ENCODE assay signal across 8 cellular contexts in the genomic region with DNA sequence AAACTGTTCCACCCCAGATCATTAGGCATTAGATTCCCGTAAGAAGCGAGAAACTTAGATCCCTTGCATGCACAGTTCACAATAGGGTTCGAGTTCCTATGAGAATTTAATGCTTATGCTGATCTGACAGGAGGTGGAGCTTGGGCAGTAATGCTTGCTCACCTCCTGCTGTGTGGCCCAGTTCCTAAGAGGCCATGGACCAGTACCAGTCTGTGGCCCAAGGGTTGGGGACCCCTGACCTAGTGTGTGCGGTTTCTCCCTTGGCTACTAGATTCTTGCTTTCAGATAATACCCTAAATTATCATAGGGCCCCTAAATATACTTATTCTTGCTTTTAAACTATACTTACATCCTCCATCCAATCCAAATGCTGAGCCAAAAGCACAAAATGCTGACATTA. TPM values are rescaled to one million over a fixed set of nuclear protein-coding genes. Genes with fewer than 3 reads are reported as not detected.
DNase-seq lines count a peak whose midpoint lies in the region; ATAC-seq and TF ChIP-seq lines count a peak whose summit lies in the region.

No MANE protein-coding gene starts in this region.

- intact Hi-C loops in HCT116 (cut with micrococcal nuclease) = no loop called here

- POLR2A ChIA-PET in HCT116 (lab: Charles Lee) = interaction anchor here (1.8 kb wide), 1 partner anchor 9 kb away, joined by 11 read pairs; no protein-coding TSS in a partner anchor

- H3K4me1 ChIP-seq in HCT116 (ENCODE audit: control insufficient read depth in 1 of 2, insufficient read depth in 2 of 2, low read length in 2 of 2) = peaks cover 27 to 62% of the 10 kb centered on the region in 2 experiments

- H3K9me3 Mint-ChIP-seq in glutamatergic neuron (ENCODE audit: unreplicated experiment) = peaks cover 16% of the 10 kb centered on the region

- H3K36me3 Mint-ChIP-seq in T-helper 17 cell (ENCODE audit: low read depth) (peaks cover 7% of the 10 kb centered on the region), glutamatergic neuron (ENCODE audit: unreplicated experiment) (no peaks in the 10 kb centered on the region)

- H3K36me3 ChIP-seq in HCT116 (ENCODE audit: control insufficient read depth in 1 of 2, insufficient read depth in 2 of 2, low read length in 2 of 2) = no peaks in the 10 kb centered on the region

- TF ChIP-seq RAD21 in HCT116 (IDR thresholded peaks at IDR 0.05; ENCODE audit: low read depth) = no peak

- no peak overlapping the region for H2AFZ ChIP-seq in HCT116 (ENCODE audit: low read depth, low read length, poor library complexity, severe bottlenecking)

- no peaks in the 10 kb centered on the region for H4K20me1 ChIP-seq in HCT116 (ENCODE audit: insufficient read depth)

- no peaks in the 10 kb centered on the region for H3K27me3 Mint-ChIP-seq in T-helper 17 cell
- H3K27me3 Mint-ChIP-seq in glutamatergic neuron (ENCODE audit: unreplicated experiment) = peaks cover 8% of the 10 kb centered on the region

- ATAC-seq in HCT116 = no peak
- no peak for ATAC-seq in T-helper 17 cell
- ATAC-seq in HG03521 (IDR thresholded peaks at IDR 0.05; ENCODE audit: unreplicated experiment) = no peak
- ATAC-seq in GM21390 (IDR thresholded peaks at IDR 0.05; ENCODE audit: unreplicated experiment) = no peak

- H3K4me3 ChIP-seq in HCT116 (replicated peaks in 1 of 2; ENCODE audit: low read depth in 1 of 2, low read length in 2 of 2) (peak overlapping the region in 1 of 2 experiments; percentile 65; a peak in 1 of 4 replicates), skin epidermis (no peak overlapping the region)

- CTCF ChIA-PET in HCT116 (lab: Charles Lee) = no interaction called here

- H3K9me3 ChIP-seq in HCT116 (ENCODE audit: control insufficient read depth in 1 of 2, insufficient read depth in 1 of 2, low read depth in 1 of 2, low read length in 2 of 2) (no peaks in the 10 kb centered on the region), T-helper 17 cell (ENCODE audit: control insufficient read depth, low read length, poor library complexity, severe bottlenecking) (no peaks in the 10 kb centered on the region)

- H3K4me3 Mint-ChIP-seq in T-helper 17 cell = peak overlapping the region; percentile 92
- peak overlapping the region; percentile 88 for H3K4me3 Mint-ChIP-seq in glutamatergic neuron (ENCODE audit: unreplicated experiment)

- H3K27me3 ChIP-seq in HCT116 (ENCODE audit: insufficient read depth, low read length) = no peaks in the 10 kb centered on the region

- peak overlapping the region; percentile 91 for H3K4me2 ChIP-seq in HCT116 (ENCODE audit: low read length)

- H3K27ac ChIP-seq in HCT116 (ENCODE audit: low read depth, low read length) = peak overlapping the region; percentile 71
- H3K27ac ChIP-seq in skin epidermis = peak overlapping the region in 20 of 21 experiments; percentile 26 to 100 (median 91)

- RAD21 ChIA-PET in HCT116 (lab: Charles Lee; ENCODE audit: low non-redundant PET in 1 of 2, low total read pairs in 2 of 2, uncharacterized antibody in 2 of 2, unreplicated experiment in 2 of 2) = no interaction called here

- H3K79me2 ChIP-seq in HCT116 (ENCODE audit: insufficient read depth, low read length) = peaks cover 3% of the 10 kb centered on the region; the same call in 1 of the 2 replicates

- DNase-seq in HCT116 (ENCODE audit: low read depth, low spot score) (no peak), T-helper 17 cell (no peak), glutamatergic neuron (no peak), NOMO-1 treated with DMSO at 0.1 percent for 48 hours (lab: John Stamatoyannopoulos, UW; ENCODE audit: unreplicated experiment) (no peak)
- no peak for DNase-seq in effector CD4-positive, alpha-beta T cell

- H3K4me1 Mint-ChIP-seq in T-helper 17 cell (peaks cover 43% of the 10 kb centered on the region), glutamatergic neuron (ENCODE audit: low read depth, unreplicated experiment) (peaks cover 11% of the 10 kb centered on the region)

- no peak for TF ChIP-seq CTCF in HCT116 (IDR thresholded peaks at IDR 0.05 in 2 of 3, conservative IDR thresholded peaks at IDR 0.05 in 1 of 3; ENCODE audit: borderline replicate concordance in 1 of 3, insufficient read depth in 1 of 3, low read depth in 2 of 3, low read length in 2 of 3)
- TF ChIP-seq CTCF in glutamatergic neuron (IDR thresholded peaks at IDR 0.05; ENCODE audit: partially characterized antibody, unreplicated experiment) = no peak

- H3K9me2 ChIP-seq in HCT116 (ENCODE audit: insufficient read depth) = no peaks in the 10 kb centered on the region

- H3K27ac Mint-ChIP-seq in T-helper 17 cell (peak overlapping the region; percentile 94), glutamatergic neuron (ENCODE audit: unreplicated experiment) (peak overlapping the region; percentile 80)

- peak overlapping the region; percentile 76 for H3K9ac ChIP-seq in HCT116 (ENCODE audit: low read length)

- no TSS peak for BruUV-seq in HCT116 (replicated peaks; lab: Mats Ljungman, UMichigan)

- no peak for TF ChIP-seq POLR2A in HCT116 (IDR thresholded peaks at IDR 0.05; ENCODE audit: borderline replicate concordance, extremely low read depth, insufficient read depth, insufficient read length)

TF ChIP-seq in HCT116, 20 proteins besides CTCF, POLR2A, EP300 and RAD21:
- no peak for TF ChIP-seq MAX (IDR thresholded peaks at IDR 0.05)
- TF ChIP-seq ZBTB33 (IDR thresholded peaks at IDR 0.05; ENCODE audit: extremely low read depth, insufficient replicate concordance, low read length) = no peak
- TF ChIP-seq CBX3 (IDR thresholded peaks at IDR 0.05; ENCODE audit: low read depth) = no peak
- TF ChIP-seq EGR1 (IDR thresholded peaks at IDR 0.05; ENCODE audit: low read depth) = no peak
- TF ChIP-seq ZFX (IDR thresholded peaks at IDR 0.05) = no peak
- TF ChIP-seq YY1 (IDR thresholded peaks at IDR 0.05; ENCODE audit: extremely low read depth, insufficient replicate concordance, low read depth, low read length) = no peak
- no peak for TF ChIP-seq REST (IDR thresholded peaks at IDR 0.05; ENCODE audit: low read depth)
- TF ChIP-seq SP1 (IDR thresholded peaks at IDR 0.05; ENCODE audit: low read depth) = no peak
- no peak for TF ChIP-seq EZH2 (IDR thresholded peaks at IDR 0.05)

RNA-seq across cellular contexts. Expression of gene GPSM3, which starts 1.9 kb away (rescaled TPM):
- total RNA-seq in HCT116 (2021; ENCODE audit: unreplicated experiment) = 1.2 TPM
- 1.8 and 2.2 TPM in 2 replicates for polyA plus RNA-seq in HCT116 (2012)
- total RNA-seq in T-helper 17 cell = 100 to 1,000 TPM; 268 to 291 TPM
- total RNA-seq in glutamatergic neuron (ENCODE audit: unreplicated experiment) = 3.2 TPM

RNA-seq across cellular contexts. Expression of gene PBX2, which starts 4.4 kb away (rescaled TPM):
- total RNA-seq in HCT116 (2021; ENCODE audit: unreplicated experiment) = 79.0 TPM
- polyA plus RNA-seq in HCT116 (2012) = 64.4 and 66.7 TPM in 2 replicates
- 100 to 1,000 TPM; 103 to 110 TPM for total RNA-seq in T-helper 17 cell
- 105 TPM for total RNA-seq in glutamatergic neuron (ENCODE audit: unreplicated experiment)

RNA-seq across cellular contexts. Expression of gene AGER, which starts 10.3 kb away (rescaled TPM):
- total RNA-seq in HCT116 (2021; ENCODE audit: unreplicated experiment) (22.6 TPM), T-helper 17 cell (10 to 100 TPM; 22.2 to 27.4 TPM), glutamatergic neuron (ENCODE audit: unreplicated experiment) (13.2 TPM)
- polyA plus RNA-seq in HCT116 (2012) = 9.5 and 10.3 TPM in 2 replicates

RNA-seq across cellular contexts. Expression of gene RNF5, which starts 16.2 kb away (rescaled TPM):
- total RNA-seq in HCT116 (2021; ENCODE audit: unreplicated experiment) = 45.9 TPM
- polyA plus RNA-seq in HCT116 (2012) = 76.9 and 86.5 TPM in 2 replicates
- 10 to 100 TPM; 20.9 to 30.0 TPM for total RNA-seq in T-helper 17 cell
- total RNA-seq in glutamatergic neuron (ENCODE audit: unreplicated experiment) = 103 TPM

RNA-seq across cellular contexts. Expression of gene AGPAT1, which starts 18.5 kb away (rescaled TPM):
- 55.6 TPM for total RNA-seq in HCT116 (2021; ENCODE audit: unreplicated experiment)
- polyA plus RNA-seq in HCT116 (2012) = 60.3 and 68.4 TPM in 2 replicates
- total RNA-seq in T-helper 17 cell = 10 to 100 TPM; 22.7 to 54.2 TPM
- total RNA-seq in glutamatergic neuron (ENCODE audit: unreplicated experiment) = 136 TPM

Comparison
In these comparisons a context has a peak if more than half of its experiments do, and no peak if none do; other contexts are left out.
1. RNA of gene GPSM3, which starts 1.9 kb away (total RNA-seq): 268 to 291 TPM in T-helper 17 cell; 3.2 TPM in glutamatergic neuron (single experiment) and 1.2 TPM in HCT116 (single experiment); every median in the first group is over 10 times any median in the second.